In genomic region chr20:63499333-63499969, GRCh38 we compare ENCODE assay signal across 8 cellular contexts. TPM values are rescaled to one million over a fixed set of nuclear protein-coding genes. Genes with fewer than 3 reads are reported as not detected.
DNase-seq lines count a peak whose midpoint lies in the region; ATAC-seq and TF ChIP-seq lines count a peak whose summit lies in the region.
"Had no signal": no experiment of that assay in that cellular context is flagged by ENCODE, and none has a peak within 500 bp of the region (broad histone marks: within the 10 kb centered on the region; RNA-seq: fewer than 3 reads in every experiment).

No MANE protein-coding gene starts in this region.

- no peaks in the 10 kb centered on the region for H3K36me3 Mint-ChIP-seq in endothelial cell (ENCODE audit: low read depth, unreplicated experiment)

- DNase-seq in stimulated activated naive CD8-positive, alpha-beta T cell treated with anti-CD3 and anti-CD28 coated beads, Interleukin-15, amount 100 ng/mL, for 72 hours = no peak
- DNase-seq in stimulated activated naive CD8-positive, alpha-beta T cell treated with anti-CD3 and anti-CD28 coated beads, Interleukin-15, Interleukin-2, amounts not matched to agents 100 U/mL and 50 U/mL, for 24 hours = no peak
- no peak for DNase-seq in vagina (ENCODE audit: extremely low spot score in 2 of 2)
- no peak for DNase-seq in endothelial cell (ENCODE audit: low spot score)

- H3K9me3 ChIP-seq in iPS-15b (ENCODE audit: control insufficient read depth, insufficient read depth, low read length) (no peaks in the 10 kb centered on the region), vagina (no peaks in the 10 kb centered on the region)

- H3K27ac Mint-ChIP-seq in stimulated activated naive CD8-positive, alpha-beta T cell treated with anti-CD3 and anti-CD28 coated beads, Interleukin-15, amount 100 ng/mL, for 72 hours = no peak overlapping the region
- no peak overlapping the region for H3K27ac Mint-ChIP-seq in endothelial cell (ENCODE audit: unreplicated experiment)

- H3K4me3 ChIP-seq in iPS-15b (ENCODE audit: low read depth, low read length) (peak overlapping the region; percentile 50), vagina (peak overlapping the region; percentile 35 to 39)

- H3K4me1 ChIP-seq in iPS-15b (ENCODE audit: control insufficient read depth, insufficient read depth, low read length) = no peaks in the 10 kb centered on the region
- H3K4me1 ChIP-seq in vagina = peaks cover 23% of the 10 kb centered on the region

- H3K4me3 Mint-ChIP-seq in stimulated activated naive CD8-positive, alpha-beta T cell treated with anti-CD3 and anti-CD28 coated beads, Interleukin-15, amount 100 ng/mL, for 72 hours = peak overlapping the region in 1 of 2 donors; percentile 45
- no peak overlapping the region for H3K4me3 Mint-ChIP-seq in endothelial cell (ENCODE audit: unreplicated experiment)

- H3K36me3 ChIP-seq in iPS-15b (ENCODE audit: control insufficient read depth, insufficient read depth, low read length) = peaks cover 6% of the 10 kb centered on the region
- H3K36me3 ChIP-seq in vagina = no peaks in the 10 kb centered on the region

- peaks cover 66% of the 10 kb centered on the region for H3K27me3 Mint-ChIP-seq in stimulated activated naive CD8-positive, alpha-beta T cell treated with anti-CD3 and anti-CD28 coated beads, Interleukin-15, amount 100 ng/mL, for 72 hours
- peaks cover 7% of the 10 kb centered on the region for H3K27me3 Mint-ChIP-seq in endothelial cell (ENCODE audit: unreplicated experiment)

- TF ChIP-seq POLR2A in vagina (IDR thresholded peaks at IDR 0.05) = no peak
- no peak for TF ChIP-seq POLR2A in GM18505 (IDR thresholded peaks at IDR 0.05; ENCODE audit: borderline replicate concordance, extremely low read depth, insufficient read depth, insufficient read length)

- ATAC-seq in stimulated activated naive CD8-positive, alpha-beta T cell treated with anti-CD3 and anti-CD28 coated beads, Interleukin-15, amount 100 ng/mL, for 72 hours = peak; percentile 27
- no peak for ATAC-seq in stimulated activated naive CD8-positive, alpha-beta T cell treated with anti-CD3 and anti-CD28 coated beads, Interleukin-15, Interleukin-2, amounts not matched to agents 100 U/mL and 50 U/mL, for 24 hours
- ATAC-seq in GM18505 (IDR thresholded peaks at IDR 0.05; ENCODE audit: unreplicated experiment) = no peak

- H3K4me1 Mint-ChIP-seq in stimulated activated naive CD8-positive, alpha-beta T cell treated with anti-CD3 and anti-CD28 coated beads, Interleukin-15, amount 100 ng/mL, for 72 hours = peaks cover 24% of the 10 kb centered on the region
- peaks cover 2% of the 10 kb centered on the region for H3K4me1 Mint-ChIP-seq in endothelial cell (ENCODE audit: unreplicated experiment)

- intact Hi-C loops in vagina (cut with DNase I) = no loop called here

- no peak overlapping the region for H3K27ac ChIP-seq in vagina

- peaks cover 16% of the 10 kb centered on the region for H3K27me3 ChIP-seq in iPS-15b (ENCODE audit: control insufficient read depth, insufficient read depth, low read length)
- peaks cover 20% of the 10 kb centered on the region for H3K27me3 ChIP-seq in vagina

- no peak overlapping the region for H3K9ac ChIP-seq in iPS-15b (ENCODE audit: low read depth, low read length)

- H3K9me3 Mint-ChIP-seq in stimulated activated naive CD8-positive, alpha-beta T cell treated with anti-CD3 and anti-CD28 coated beads, Interleukin-15, amount 100 ng/mL, for 72 hours = peaks cover 0 to 7% of the 10 kb centered on the region in 2 donors
- H3K9me3 Mint-ChIP-seq in endothelial cell (ENCODE audit: unreplicated experiment) = peaks cover 3% of the 10 kb centered on the region

- TF ChIP-seq CTCF in vagina (IDR thresholded peaks at IDR 0.05) (no peak), endothelial cell (IDR thresholded peaks at IDR 0.05; ENCODE audit: unreplicated experiment) (no peak)

RNA-seq across cellular contexts. Expression of gene EEF1A2, which starts 0.6 kb away (rescaled TPM):
- total RNA-seq in vagina (9.8 TPM), endothelial cell (ENCODE audit: unreplicated experiment) (0.31 TPM)

RNA-seq across cellular contexts. Expression of gene PPDPF, which starts 21.1 kb away (rescaled TPM):
- total RNA-seq in vagina (198 TPM), endothelial cell (ENCODE audit: unreplicated experiment) (151 TPM)

RNA-seq across cellular contexts. Expression of gene KCNQ2, which starts 27.0 kb away (rescaled TPM):
- 1.2 TPM for total RNA-seq in vagina
- total RNA-seq in endothelial cell (ENCODE audit: unreplicated experiment) = 3.2 TPM
- total RNA-seq: endothelial cell of umbilical vein, M059J had no signal

RNA-seq across cellular contexts. Expression of gene PTK6, which starts 37.7 kb away (rescaled TPM):
- 25.8 TPM for total RNA-seq in vagina
- not detected for total RNA-seq in endothelial cell (ENCODE audit: unreplicated experiment)
- total RNA-seq: M059J had no signal

RNA-seq across cellular contexts. Expression of gene SRMS, which starts 48.1 kb away (rescaled TPM):
- total RNA-seq in vagina (not detected), endothelial cell (ENCODE audit: unreplicated experiment) (not detected)
- total RNA-seq: endothelial cell of umbilical vein, M059J had no signal
